Comparison of ENCODE assay signal across 1 cellular context in the genomic region with DNA sequence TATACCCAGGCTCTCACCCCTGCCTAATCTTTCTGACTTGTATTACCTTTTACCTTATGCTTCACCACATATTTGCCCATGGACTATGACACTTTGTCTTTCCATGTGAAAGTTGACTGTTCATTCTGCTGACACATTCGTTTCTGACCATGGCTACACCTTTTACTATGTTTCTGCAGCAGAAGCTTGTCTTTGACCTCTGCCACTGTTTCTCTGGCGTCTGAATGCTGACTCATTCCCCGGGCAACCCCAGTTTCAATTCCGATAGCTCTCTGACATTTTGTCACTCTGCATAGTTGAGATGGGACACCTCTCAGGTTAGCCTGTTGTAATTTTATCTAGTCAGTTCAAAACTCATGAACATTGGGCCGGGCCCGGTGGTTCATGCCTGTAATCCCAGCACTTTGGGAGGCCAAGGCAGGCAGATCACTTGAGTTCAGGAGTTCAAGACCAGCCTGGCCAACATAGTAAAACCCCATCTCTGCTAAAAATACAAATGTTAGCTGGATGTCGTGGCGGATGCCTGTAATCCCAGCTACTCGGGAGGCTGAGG.
TF ChIP-seq lines count a peak whose summit lies in the region.

No MANE protein-coding gene starts in this region.

TF ChIP-seq in K562, 482 proteins besides CTCF, POLR2A, EP300 and RAD21 (continued from another document and continues in another):
- TF ChIP-seq, protein P1, sequence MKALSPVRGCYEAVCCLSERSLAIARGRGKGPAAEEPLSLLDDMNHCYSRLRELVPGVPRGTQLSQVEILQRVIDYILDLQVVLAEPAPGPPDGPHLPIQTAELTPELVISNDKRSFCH (CRISPR knock-in tag; IDR thresholded peaks at IDR 0.05): no peak
- TF ChIP-seq, protein P1 (tag; IDR thresholded peaks at IDR 0.05): peak; percentile 54; the same call in 1 of the 2 replicates
- TF ChIP-seq POLR3A (IDR thresholded peaks at IDR 0.05; ENCODE audit: borderline replicate concordance, extremely low read depth, insufficient read depth, insufficient read length) (no peak), ZNF76 (CRISPR knock-in tag; IDR thresholded peaks at IDR 0.05; ENCODE audit: borderline replicate concordance) (no peak), ZNF445 (CRISPR knock-in tag; IDR thresholded peaks at IDR 0.05; ENCODE audit: low read depth) (no peak), CBX8 (IDR thresholded peaks at IDR 0.05; ENCODE audit: borderline replicate concordance, extremely low read depth, low read depth, low read length, poor library complexity, severe bottlenecking) (no peak), RBM14 (IDR thresholded peaks at IDR 0.05; ENCODE audit: borderline replicate concordance, insufficient read depth, low read depth, low read length) (no peak), XRCC4 (IDR thresholded peaks at IDR 0.05; ENCODE audit: extremely low read depth, insufficient read depth, insufficient read length) (no peak), MXI1 (IDR thresholded peaks at IDR 0.05; ENCODE audit: low read depth, low read length) (no peak), NFRKB (IDR thresholded peaks at IDR 0.05; ENCODE audit: low read depth) (no peak), GABPB1 (CRISPR knock-in tag; IDR thresholded peaks at IDR 0.05) (no peak), ZNF384 (IDR thresholded peaks at IDR 0.05; ENCODE audit: low read depth, low read length) (no peak), EGR1 (conservative IDR thresholded peaks at IDR 0.05) (no peak), EP400 (IDR thresholded peaks at IDR 0.05) (peak; percentile 43; the same call in 1 of the 2 replicates), CC2D1A (IDR thresholded peaks at IDR 0.05) (no peak), XRCC5 (IDR thresholded peaks at IDR 0.05; ENCODE audit: low read depth, low read length) (no peak), FIP1L1 (IDR thresholded peaks at IDR 0.05; ENCODE audit: low read depth, low read length, poor library complexity, severe bottlenecking) (no peak), ZBTB8A (IDR thresholded peaks at IDR 0.05; ENCODE audit: partially characterized antibody) (no peak), MYNN (IDR thresholded peaks at IDR 0.05) (no peak), MYNN (CRISPR knock-in tag; IDR thresholded peaks at IDR 0.05) (no peak), ZC3H4 (CRISPR knock-in tag; IDR thresholded peaks at IDR 0.05; ENCODE audit: borderline replicate concordance) (no peak), PRMT5 (CRISPR knock-in tag; IDR thresholded peaks at IDR 0.05) (no peak), RBM17 (IDR thresholded peaks at IDR 0.05; ENCODE audit: borderline replicate concordance, low read depth, low read length) (no peak), MTA2 (IDR thresholded peaks at IDR 0.05; ENCODE audit: low read depth) (peak; percentile 5; the same call in 1 of the 2 replicates)
- TF ChIP-seq, protein P2, sequence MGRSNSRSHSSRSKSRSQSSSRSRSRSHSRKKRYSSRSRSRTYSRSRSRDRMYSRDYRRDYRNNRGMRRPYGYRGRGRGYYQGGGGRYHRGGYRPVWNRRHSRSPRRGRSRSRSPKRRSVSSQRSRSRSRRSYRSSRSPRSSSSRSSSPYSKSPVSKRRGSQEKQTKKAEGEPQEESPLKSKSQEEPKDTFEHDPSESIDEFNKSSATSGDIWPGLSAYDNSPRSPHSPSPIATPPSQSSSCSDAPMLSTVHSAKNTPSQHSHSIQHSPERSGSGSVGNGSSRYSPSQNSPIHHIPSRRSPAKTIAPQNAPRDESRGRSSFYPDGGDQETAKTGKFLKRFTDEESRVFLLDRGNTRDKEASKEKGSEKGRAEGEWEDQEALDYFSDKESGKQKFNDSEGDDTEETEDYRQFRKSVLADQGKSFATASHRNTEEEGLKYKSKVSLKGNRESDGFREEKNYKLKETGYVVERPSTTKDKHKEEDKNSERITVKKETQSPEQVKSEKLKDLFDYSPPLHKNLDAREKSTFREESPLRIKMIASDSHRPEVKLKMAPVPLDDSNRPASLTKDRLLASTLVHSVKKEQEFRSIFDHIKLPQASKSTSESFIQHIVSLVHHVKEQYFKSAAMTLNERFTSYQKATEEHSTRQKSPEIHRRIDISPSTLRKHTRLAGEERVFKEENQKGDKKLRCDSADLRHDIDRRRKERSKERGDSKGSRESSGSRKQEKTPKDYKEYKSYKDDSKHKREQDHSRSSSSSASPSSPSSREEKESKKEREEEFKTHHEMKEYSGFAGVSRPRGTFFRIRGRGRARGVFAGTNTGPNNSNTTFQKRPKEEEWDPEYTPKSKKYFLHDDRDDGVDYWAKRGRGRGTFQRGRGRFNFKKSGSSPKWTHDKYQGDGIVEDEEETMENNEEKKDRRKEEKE (IDR thresholded peaks at IDR 0.05; ENCODE audit: borderline replicate concordance in 1 of 2, control insufficient read depth in 1 of 2, low read depth in 2 of 2, low read length in 1 of 2): no peak
- TF ChIP-seq, protein P3, sequence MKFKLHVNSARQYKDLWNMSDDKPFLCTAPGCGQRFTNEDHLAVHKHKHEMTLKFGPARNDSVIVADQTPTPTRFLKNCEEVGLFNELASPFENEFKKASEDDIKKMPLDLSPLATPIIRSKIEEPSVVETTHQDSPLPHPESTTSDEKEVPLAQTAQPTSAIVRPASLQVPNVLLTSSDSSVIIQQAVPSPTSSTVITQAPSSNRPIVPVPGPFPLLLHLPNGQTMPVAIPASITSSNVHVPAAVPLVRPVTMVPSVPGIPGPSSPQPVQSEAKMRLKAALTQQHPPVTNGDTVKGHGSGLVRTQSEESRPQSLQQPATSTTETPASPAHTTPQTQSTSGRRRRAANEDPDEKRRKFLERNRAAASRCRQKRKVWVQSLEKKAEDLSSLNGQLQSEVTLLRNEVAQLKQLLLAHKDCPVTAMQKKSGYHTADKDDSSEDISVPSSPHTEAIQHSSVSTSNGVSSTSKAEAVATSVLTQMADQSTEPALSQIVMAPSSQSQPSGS (CRISPR knock-in tag; IDR thresholded peaks at IDR 0.05): no peak
- TF ChIP-seq, protein P4, sequence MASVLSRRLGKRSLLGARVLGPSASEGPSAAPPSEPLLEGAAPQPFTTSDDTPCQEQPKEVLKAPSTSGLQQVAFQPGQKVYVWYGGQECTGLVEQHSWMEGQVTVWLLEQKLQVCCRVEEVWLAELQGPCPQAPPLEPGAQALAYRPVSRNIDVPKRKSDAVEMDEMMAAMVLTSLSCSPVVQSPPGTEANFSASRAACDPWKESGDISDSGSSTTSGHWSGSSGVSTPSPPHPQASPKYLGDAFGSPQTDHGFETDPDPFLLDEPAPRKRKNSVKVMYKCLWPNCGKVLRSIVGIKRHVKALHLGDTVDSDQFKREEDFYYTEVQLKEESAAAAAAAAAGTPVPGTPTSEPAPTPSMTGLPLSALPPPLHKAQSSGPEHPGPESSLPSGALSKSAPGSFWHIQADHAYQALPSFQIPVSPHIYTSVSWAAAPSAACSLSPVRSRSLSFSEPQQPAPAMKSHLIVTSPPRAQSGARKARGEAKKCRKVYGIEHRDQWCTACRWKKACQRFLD (CRISPR knock-in tag; IDR thresholded peaks at IDR 0.05): 0 out of 2 replicates have a peak, but pooled peaks have one; percentile 33
- TF ChIP-seq, protein P5, sequence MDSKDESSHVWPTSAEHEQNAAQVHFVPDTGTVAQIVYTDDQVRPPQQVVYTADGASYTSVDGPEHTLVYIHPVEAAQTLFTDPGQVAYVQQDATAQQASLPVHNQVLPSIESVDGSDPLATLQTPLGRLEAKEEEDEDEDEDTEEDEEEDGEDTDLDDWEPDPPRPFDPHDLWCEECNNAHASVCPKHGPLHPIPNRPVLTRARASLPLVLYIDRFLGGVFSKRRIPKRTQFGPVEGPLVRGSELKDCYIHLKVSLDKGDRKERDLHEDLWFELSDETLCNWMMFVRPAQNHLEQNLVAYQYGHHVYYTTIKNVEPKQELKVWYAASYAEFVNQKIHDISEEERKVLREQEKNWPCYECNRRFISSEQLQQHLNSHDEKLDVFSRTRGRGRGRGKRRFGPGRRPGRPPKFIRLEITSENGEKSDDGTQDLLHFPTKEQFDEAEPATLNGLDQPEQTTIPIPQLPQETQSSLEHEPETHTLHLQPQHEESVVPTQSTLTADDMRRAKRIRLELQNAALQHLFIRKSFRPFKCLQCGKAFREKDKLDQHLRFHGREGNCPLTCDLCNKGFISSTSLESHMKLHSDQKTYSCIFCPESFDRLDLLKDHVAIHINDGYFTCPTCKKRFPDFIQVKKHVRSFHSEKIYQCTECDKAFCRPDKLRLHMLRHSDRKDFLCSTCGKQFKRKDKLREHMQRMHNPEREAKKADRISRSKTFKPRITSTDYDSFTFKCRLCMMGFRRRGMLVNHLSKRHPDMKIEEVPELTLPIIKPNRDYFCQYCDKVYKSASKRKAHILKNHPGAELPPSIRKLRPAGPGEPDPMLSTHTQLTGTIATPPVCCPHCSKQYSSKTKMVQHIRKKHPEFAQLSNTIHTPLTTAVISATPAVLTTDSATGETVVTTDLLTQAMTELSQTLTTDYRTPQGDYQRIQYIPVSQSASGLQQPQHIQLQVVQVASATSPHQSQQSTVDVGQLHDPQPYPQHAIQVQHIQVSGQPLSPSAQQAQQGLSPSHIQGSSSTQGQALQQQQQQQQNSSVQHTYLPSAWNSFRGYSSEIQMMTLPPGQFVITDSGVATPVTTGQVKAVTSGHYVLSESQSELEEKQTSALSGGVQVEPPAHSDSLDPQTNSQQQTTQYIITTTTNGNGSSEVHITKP (IDR thresholded peaks at IDR 0.05; ENCODE audit: partially characterized antibody): peak; percentile 17
- TF ChIP-seq, protein P6, sequence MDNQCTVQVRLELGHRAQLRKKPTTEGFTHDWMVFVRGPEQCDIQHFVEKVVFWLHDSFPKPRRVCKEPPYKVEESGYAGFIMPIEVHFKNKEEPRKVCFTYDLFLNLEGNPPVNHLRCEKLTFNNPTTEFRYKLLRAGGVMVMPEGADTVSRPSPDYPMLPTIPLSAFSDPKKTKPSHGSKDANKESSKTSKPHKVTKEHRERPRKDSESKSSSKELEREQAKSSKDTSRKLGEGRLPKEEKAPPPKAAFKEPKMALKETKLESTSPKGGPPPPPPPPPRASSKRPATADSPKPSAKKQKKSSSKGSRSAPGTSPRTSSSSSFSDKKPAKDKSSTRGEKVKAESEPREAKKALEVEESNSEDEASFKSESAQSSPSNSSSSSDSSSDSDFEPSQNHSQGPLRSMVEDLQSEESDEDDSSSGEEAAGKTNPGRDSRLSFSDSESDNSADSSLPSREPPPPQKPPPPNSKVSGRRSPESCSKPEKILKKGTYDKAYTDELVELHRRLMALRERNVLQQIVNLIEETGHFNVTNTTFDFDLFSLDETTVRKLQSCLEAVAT (IDR thresholded peaks at IDR 0.05): peak in 1 of 2 experiments; percentile 38; a peak in 1 of 4 replicates
- TF ChIP-seq, protein P7, sequence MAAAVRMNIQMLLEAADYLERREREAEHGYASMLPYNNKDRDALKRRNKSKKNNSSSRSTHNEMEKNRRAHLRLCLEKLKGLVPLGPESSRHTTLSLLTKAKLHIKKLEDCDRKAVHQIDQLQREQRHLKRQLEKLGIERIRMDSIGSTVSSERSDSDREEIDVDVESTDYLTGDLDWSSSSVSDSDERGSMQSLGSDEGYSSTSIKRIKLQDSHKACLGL (CRISPR knock-in tag; IDR thresholded peaks at IDR 0.05; ENCODE audit: borderline replicate concordance, poor library complexity, severe bottlenecking): no peak
- TF ChIP-seq, protein P8, sequence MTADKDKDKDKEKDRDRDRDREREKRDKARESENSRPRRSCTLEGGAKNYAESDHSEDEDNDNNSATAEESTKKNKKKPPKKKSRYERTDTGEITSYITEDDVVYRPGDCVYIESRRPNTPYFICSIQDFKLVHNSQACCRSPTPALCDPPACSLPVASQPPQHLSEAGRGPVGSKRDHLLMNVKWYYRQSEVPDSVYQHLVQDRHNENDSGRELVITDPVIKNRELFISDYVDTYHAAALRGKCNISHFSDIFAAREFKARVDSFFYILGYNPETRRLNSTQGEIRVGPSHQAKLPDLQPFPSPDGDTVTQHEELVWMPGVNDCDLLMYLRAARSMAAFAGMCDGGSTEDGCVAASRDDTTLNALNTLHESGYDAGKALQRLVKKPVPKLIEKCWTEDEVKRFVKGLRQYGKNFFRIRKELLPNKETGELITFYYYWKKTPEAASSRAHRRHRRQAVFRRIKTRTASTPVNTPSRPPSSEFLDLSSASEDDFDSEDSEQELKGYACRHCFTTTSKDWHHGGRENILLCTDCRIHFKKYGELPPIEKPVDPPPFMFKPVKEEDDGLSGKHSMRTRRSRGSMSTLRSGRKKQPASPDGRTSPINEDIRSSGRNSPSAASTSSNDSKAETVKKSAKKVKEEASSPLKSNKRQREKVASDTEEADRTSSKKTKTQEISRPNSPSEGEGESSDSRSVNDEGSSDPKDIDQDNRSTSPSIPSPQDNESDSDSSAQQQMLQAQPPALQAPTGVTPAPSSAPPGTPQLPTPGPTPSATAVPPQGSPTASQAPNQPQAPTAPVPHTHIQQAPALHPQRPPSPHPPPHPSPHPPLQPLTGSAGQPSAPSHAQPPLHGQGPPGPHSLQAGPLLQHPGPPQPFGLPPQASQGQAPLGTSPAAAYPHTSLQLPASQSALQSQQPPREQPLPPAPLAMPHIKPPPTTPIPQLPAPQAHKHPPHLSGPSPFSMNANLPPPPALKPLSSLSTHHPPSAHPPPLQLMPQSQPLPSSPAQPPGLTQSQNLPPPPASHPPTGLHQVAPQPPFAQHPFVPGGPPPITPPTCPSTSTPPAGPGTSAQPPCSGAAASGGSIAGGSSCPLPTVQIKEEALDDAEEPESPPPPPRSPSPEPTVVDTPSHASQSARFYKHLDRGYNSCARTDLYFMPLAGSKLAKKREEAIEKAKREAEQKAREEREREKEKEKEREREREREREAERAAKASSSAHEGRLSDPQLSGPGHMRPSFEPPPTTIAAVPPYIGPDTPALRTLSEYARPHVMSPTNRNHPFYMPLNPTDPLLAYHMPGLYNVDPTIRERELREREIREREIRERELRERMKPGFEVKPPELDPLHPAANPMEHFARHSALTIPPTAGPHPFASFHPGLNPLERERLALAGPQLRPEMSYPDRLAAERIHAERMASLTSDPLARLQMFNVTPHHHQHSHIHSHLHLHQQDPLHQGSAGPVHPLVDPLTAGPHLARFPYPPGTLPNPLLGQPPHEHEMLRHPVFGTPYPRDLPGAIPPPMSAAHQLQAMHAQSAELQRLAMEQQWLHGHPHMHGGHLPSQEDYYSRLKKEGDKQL (CRISPR knock-in tag; IDR thresholded peaks at IDR 0.05; ENCODE audit: borderline replicate concordance): no peak
- TF ChIP-seq, protein P9, sequence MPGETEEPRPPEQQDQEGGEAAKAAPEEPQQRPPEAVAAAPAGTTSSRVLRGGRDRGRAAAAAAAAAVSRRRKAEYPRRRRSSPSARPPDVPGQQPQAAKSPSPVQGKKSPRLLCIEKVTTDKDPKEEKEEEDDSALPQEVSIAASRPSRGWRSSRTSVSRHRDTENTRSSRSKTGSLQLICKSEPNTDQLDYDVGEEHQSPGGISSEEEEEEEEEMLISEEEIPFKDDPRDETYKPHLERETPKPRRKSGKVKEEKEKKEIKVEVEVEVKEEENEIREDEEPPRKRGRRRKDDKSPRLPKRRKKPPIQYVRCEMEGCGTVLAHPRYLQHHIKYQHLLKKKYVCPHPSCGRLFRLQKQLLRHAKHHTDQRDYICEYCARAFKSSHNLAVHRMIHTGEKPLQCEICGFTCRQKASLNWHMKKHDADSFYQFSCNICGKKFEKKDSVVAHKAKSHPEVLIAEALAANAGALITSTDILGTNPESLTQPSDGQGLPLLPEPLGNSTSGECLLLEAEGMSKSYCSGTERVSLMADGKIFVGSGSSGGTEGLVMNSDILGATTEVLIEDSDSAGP (CRISPR knock-in tag; IDR thresholded peaks at IDR 0.05): no peak
- TF ChIP-seq, protein P10, sequence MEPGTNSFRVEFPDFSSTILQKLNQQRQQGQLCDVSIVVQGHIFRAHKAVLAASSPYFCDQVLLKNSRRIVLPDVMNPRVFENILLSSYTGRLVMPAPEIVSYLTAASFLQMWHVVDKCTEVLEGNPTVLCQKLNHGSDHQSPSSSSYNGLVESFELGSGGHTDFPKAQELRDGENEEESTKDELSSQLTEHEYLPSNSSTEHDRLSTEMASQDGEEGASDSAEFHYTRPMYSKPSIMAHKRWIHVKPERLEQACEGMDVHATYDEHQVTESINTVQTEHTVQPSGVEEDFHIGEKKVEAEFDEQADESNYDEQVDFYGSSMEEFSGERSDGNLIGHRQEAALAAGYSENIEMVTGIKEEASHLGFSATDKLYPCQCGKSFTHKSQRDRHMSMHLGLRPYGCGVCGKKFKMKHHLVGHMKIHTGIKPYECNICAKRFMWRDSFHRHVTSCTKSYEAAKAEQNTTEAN (CRISPR knock-in tag; IDR thresholded peaks at IDR 0.05): no peak
